Comparison of ENCODE assay signal across 23 cellular contexts in genomic region chr1:87872692-87873091, GRCh38.
DNase-seq lines count a peak whose midpoint lies in the region; ATAC-seq, FAIRE-seq and TF ChIP-seq lines count a peak whose summit lies in the region.
"Had no signal": no experiment of that assay in that cellular context is flagged by ENCODE, and none has a peak within 500 bp of the region (broad histone marks: within the 10 kb centered on the region; RNA-seq: fewer than 3 reads in every experiment).

No MANE protein-coding gene starts in this region.

- H3K27ac Mint-ChIP-seq in naive B cell = peak overlapping the region in 3 of 6 donors; percentile 71 to 94 (median 91)

- H3K4me1 Mint-ChIP-seq in naive B cell = peaks cover 28 to 35% (median 33%) of the 10 kb centered on the region in 3 donors

- ATAC-seq in GM18511 (IDR thresholded peaks at IDR 0.05; ENCODE audit: unreplicated experiment) = peak; percentile 52
- peak; percentile 43 for ATAC-seq in HG03175 (IDR thresholded peaks at IDR 0.05; ENCODE audit: unreplicated experiment)
- ATAC-seq in naive B cell (ENCODE audit: low read depth in 2 of 2) = peak; percentile 64 to 76
- ATAC-seq in GM19324 (IDR thresholded peaks at IDR 0.05; ENCODE audit: low FRiP score, unreplicated experiment) = no peak
- ATAC-seq: A549 had no signal

- no peak for FAIRE-seq in D721Med (lab: Jason Lieb, UNC)
- FAIRE-seq: A549, RCC 7860 had no signal

- H3K36me3 Mint-ChIP-seq in naive B cell = no peaks in the 10 kb centered on the region

- TF ChIP-seq CTCF in D721Med (IDR thresholded peaks at IDR 0.05; ENCODE audit: insufficient read depth, missing control alignments) = no peak

- H3K9me3 Mint-ChIP-seq in naive B cell = peaks cover 0 to 9% (median 0%) of the 10 kb centered on the region in 7 donors

- DNase-seq in NAMALWA (ENCODE audit: low spot score) = peak; percentile 58
- DNase-seq in naive B cell = no peak
- DNase-seq in activated CD8-positive, alpha-beta memory T cell treated with anti-CD3 and anti-CD28 coated beads for 24 hours = no peak
- no peak for DNase-seq in SK-N-DZ (ENCODE audit: low spot score)
- no peak for DNase-seq in D721Med (ENCODE audit: insufficient read length, low spot score)
- DNase-seq: BE2C, DMS79, GM23248, IMR-90, Kasumi-1, NCI-H1092 treated with DMSO at 0.1 percent for 48 hours, NCI-H1436 treated with DMSO at 0.1 percent for 48 hours, NCI-H2029, NCI-H226, NCI-H510A treated with DMSO at 0.1 percent for 48 hours, NCI-H748 treated with DMSO at 0.1 percent for 48 hours, OCI-M1, SJCRH30 had no signal

- no peaks in the 10 kb centered on the region for H3K27me3 Mint-ChIP-seq in naive B cell

- peak overlapping the region in 1 of 8 donors; percentile 17 for H3K4me3 Mint-ChIP-seq in naive B cell
